9 cellular contexts compared by ENCODE assay signal in the genomic region with DNA sequence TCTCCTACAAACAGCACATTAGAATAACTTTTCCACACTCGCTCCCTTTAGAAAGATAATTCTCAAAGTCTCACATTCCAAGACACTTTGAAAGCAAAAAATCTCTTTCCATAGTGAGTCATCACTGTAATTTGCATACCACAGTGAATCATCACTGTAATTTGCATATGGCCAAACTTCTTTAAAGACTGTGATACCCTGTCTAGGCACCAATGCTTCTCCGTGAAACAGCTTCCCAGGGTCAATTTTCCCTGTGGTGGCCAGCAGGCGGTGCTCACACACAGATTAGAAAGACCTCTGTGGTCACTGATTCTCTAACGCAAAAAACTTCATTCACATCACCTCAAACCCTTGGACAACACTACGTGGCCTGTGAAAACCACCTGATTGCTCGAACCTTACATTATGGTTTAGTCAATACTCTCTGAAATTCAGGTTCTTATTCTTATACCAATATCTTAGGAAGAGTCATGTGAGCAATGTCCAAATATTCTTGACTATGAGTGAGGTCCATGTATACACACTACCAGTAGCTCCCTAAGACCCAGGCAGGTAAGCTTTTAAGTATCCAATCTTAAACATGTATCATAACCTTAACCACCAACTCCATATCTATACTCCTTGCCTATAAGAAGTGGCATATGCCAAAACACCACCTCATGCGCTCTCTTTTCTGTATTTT.
DNase-seq lines count a peak whose midpoint lies in the region; ATAC-seq and TF ChIP-seq lines count a peak whose summit lies in the region.
"Had no signal": no experiment of that assay in that cellular context is flagged by ENCODE, and none has a peak within 500 bp of the region (broad histone marks: within the 10 kb centered on the region; RNA-seq: fewer than 3 reads in every experiment).

No MANE protein-coding gene starts in this region.

- H3K27ac Mint-ChIP-seq in MCF 10A (ENCODE audit: low read depth, unreplicated experiment) = no peak overlapping the region

- POLR2A ChIA-PET in BJ (lab: Charles Lee) (no interaction called here), MCF 10A (lab: Yijun Ruan, JAX) (no interaction called here)

- H3K27me3 Mint-ChIP-seq in MCF 10A (ENCODE audit: insufficient read depth, unreplicated experiment) = peaks cover 11% of the 10 kb centered on the region

- H3K36me3 Mint-ChIP-seq in MCF 10A (ENCODE audit: insufficient read depth, unreplicated experiment) = no peaks in the 10 kb centered on the region

- H3K4me1 ChIP-seq in RWPE2 (ENCODE audit: insufficient read depth, poor library complexity, severe bottlenecking) = no peaks in the 10 kb centered on the region

- no peak overlapping the region for H3K4me3 Mint-ChIP-seq in MCF 10A (ENCODE audit: unreplicated experiment)

- no peaks in the 10 kb centered on the region for H3K36me3 ChIP-seq in BJ (ENCODE audit: control insufficient read depth, insufficient read depth, low read length)
- no peaks in the 10 kb centered on the region for H3K36me3 ChIP-seq in RWPE2 (ENCODE audit: low read depth)

- CTCF ChIA-PET in BJ (lab: Yijun Ruan, JAX) = interaction anchor here (0.6 to 4.4 kb wide), 23 partner anchors 8 to 274 kb away, joined by 3 to 83 read pairs (median 4); no protein-coding TSS in a partner anchor
- CTCF ChIA-PET in MCF 10A (lab: Yijun Ruan, JAX) = interaction anchor here (0.5 to 2.4 kb wide), 6 partner anchors 10 to 1021 kb away, joined by 3 to 25 read pairs (median 3); no protein-coding TSS in a partner anchor

- no TSS peak for BruUV-seq in MCF 10A (replicated peaks; lab: Mats Ljungman, UMichigan)

- TF ChIP-seq CTCF in BJ (IDR thresholded peaks at IDR 0.05; ENCODE audit: insufficient read depth, low read depth, low read length) (peak; percentile 91), RWPE2 (IDR thresholded peaks at IDR 0.05; ENCODE audit: poor library complexity, severe bottlenecking) (peak; percentile 82), MCF 10A (IDR thresholded peaks at IDR 0.05; ENCODE audit: unreplicated experiment) (peak; percentile 67)

- no peaks in the 10 kb centered on the region for H3K9me3 Mint-ChIP-seq in MCF 10A (ENCODE audit: unreplicated experiment)

- peak; percentile 30 for DNase-seq in BJ (ENCODE audit: low read depth)
- peak; percentile 76 for DNase-seq in HT-29 (ENCODE audit: low spot score)
- no peak for DNase-seq in RWPE2 (ENCODE audit: low spot score)
- DNase-seq in MCF 10A (ENCODE audit: unreplicated experiment) = peak; percentile 82
- DNase-seq in kidney glomerular epithelial cell (lab: John Stamatoyannopoulos, UW) = peak; percentile 70
- peak; percentile 6 to 29 (median 22) for DNase-seq in stimulated activated CD4-positive, alpha-beta T cell treated with anti-CD3 and anti-CD28 coated beads, TNF-alpha, amount 100 ng/mL, for 48 hours (ENCODE audit: low read depth in 3 of 3)

- peaks cover 6% of the 10 kb centered on the region for H3K4me1 Mint-ChIP-seq in MCF 10A (ENCODE audit: insufficient read depth, unreplicated experiment)

- no peak overlapping the region for H3K27ac ChIP-seq in RWPE2 (ENCODE audit: poor library complexity, severe bottlenecking)
- H3K27ac ChIP-seq: SK-N-MC had no signal

- ATAC-seq in GM18520 (IDR thresholded peaks at IDR 0.05; ENCODE audit: unreplicated experiment) = peak; percentile 72
- peak; percentile 72 for ATAC-seq in RWPE2 (ENCODE audit: low read depth)
- ATAC-seq in HG03196 (IDR thresholded peaks at IDR 0.05; ENCODE audit: unreplicated experiment) = no peak

- intact Hi-C loops in MCF 10A (cut with micrococcal nuclease) = loop anchor here (1.0 to 2.0 kb wide), 2 partner anchors 207 to 256 kb away; no protein-coding TSS in a partner anchor

- peaks cover 3% of the 10 kb centered on the region for H3K9me3 ChIP-seq in RWPE2 (ENCODE audit: severe bottlenecking)

- H3K27me3 ChIP-seq in BJ (ENCODE audit: control insufficient read depth, insufficient read depth, low read length) = no peaks in the 10 kb centered on the region
- no peaks in the 10 kb centered on the region for H3K27me3 ChIP-seq in RWPE2 (ENCODE audit: insufficient read depth, poor library complexity, severe bottlenecking)

- H3K4me3 ChIP-seq in BJ (ENCODE audit: low read depth, low read length) (no peak overlapping the region), RWPE2 (ENCODE audit: severe bottlenecking) (no peak overlapping the region)
- H3K4me3 ChIP-seq: SK-N-MC had no signal
